In genomic region chr2:15750433-15750814, GRCh38 we compare ENCODE assay signal across 13 cellular contexts.
A peak's percentile ranks its signal among the peaks of the same experiment; 100 is the strongest.
DNase-seq lines count a peak whose midpoint lies in the region; ATAC-seq and TF ChIP-seq lines count a peak whose summit lies in the region.
"Had no signal": no experiment of that assay in that cellular context is flagged by ENCODE, and none has a peak within 500 bp of the region (broad histone marks: within the 10 kb centered on the region; RNA-seq: fewer than 3 reads in every experiment).

No MANE protein-coding gene starts in this region.

- no peak overlapping the region for H3K27ac Mint-ChIP-seq in endodermal cell
- H3K27ac Mint-ChIP-seq in nephron progenitor cell = peak overlapping the region; percentile 51
- H3K27ac Mint-ChIP-seq: CD8-positive, alpha-beta memory T cell; GM23338; HFFc6 had no signal

- H3K36me3 ChIP-seq in ascending aorta (no peaks in the 10 kb centered on the region), endodermal cell (ENCODE audit: control insufficient read depth, insufficient read depth, low read length) (no peaks in the 10 kb centered on the region)

- ATAC-seq in GM18858 (IDR thresholded peaks at IDR 0.05; ENCODE audit: unreplicated experiment) (no peak), HG03469 (IDR thresholded peaks at IDR 0.05; ENCODE audit: unreplicated experiment) (no peak)
- ATAC-seq: A549, GM23338 had no signal

- no peak for TF ChIP-seq CTCF in ascending aorta (IDR thresholded peaks at IDR 0.05)
- no peak for TF ChIP-seq CTCF in endodermal cell (conservative IDR thresholded peaks at IDR 0.05)
- TF ChIP-seq CTCF in nephron progenitor cell (IDR thresholded peaks at IDR 0.05) = no peak

- H3K9me3 Mint-ChIP-seq in endodermal cell (no peaks in the 10 kb centered on the region), nephron progenitor cell (peaks cover 4% of the 10 kb centered on the region)
- H3K9me3 Mint-ChIP-seq: CD8-positive, alpha-beta memory T cell; HFFc6 had no signal

- H3K27me3 ChIP-seq in ascending aorta (no peaks in the 10 kb centered on the region), endodermal cell (ENCODE audit: control insufficient read depth, insufficient read depth, low read length, poor library complexity, severe bottlenecking) (no peaks in the 10 kb centered on the region)

- H3K4me3 Mint-ChIP-seq in endodermal cell = no peak overlapping the region
- H3K4me3 Mint-ChIP-seq in nephron progenitor cell = no peak overlapping the region
- H3K4me3 Mint-ChIP-seq: CD8-positive, alpha-beta memory T cell; GM23338; HFFc6 had no signal

- intact Hi-C loops in ascending aorta (cut with DNase I) = no loop called here

- no peak overlapping the region for H3K9ac ChIP-seq in endodermal cell (ENCODE audit: extremely low read depth, low read length, poor library complexity, severe bottlenecking)

- 79 to 82% methylated on average over 3 of the region's 3 CpGs for WGBS in endodermal cell (ENCODE audit: insufficient coverage in 1 of 2, insufficient read length in 1 of 2), 2 experiments

- H3K4me1 ChIP-seq in ascending aorta = peaks cover 5 to 22% of the 10 kb centered on the region in 2 donors
- peaks cover 9% of the 10 kb centered on the region for H3K4me1 ChIP-seq in endodermal cell (ENCODE audit: control insufficient read depth, insufficient read depth, low read length)
- H3K4me1 ChIP-seq: A549 had no signal

- no peak for DNase-seq in ascending aorta (ENCODE audit: low spot score in 2 of 2)
- DNase-seq in endodermal cell = peak; percentile 29
- DNase-seq in nephron progenitor cell = no peak
- no peak for DNase-seq in globus pallidus (ENCODE audit: low spot score)
- DNase-seq: CD8-positive, alpha-beta memory T cell; DMS53; GF-D8; HCEC 1CT; HFFc6 had no signal

- H3K27me3 Mint-ChIP-seq in endodermal cell (ENCODE audit: insufficient read depth) (peaks cover 5% of the 10 kb centered on the region), nephron progenitor cell (ENCODE audit: low read depth, poor library complexity) (peaks cover 13% of the 10 kb centered on the region)

- no peak overlapping the region for H3K4me3 ChIP-seq in ascending aorta
- H3K4me3 ChIP-seq in endodermal cell (ENCODE audit: low read length) = no peak overlapping the region
- H3K4me3 ChIP-seq: A549, GM23338 had no signal

- H3K27ac ChIP-seq in ascending aorta (peak overlapping the region; percentile 6 to 7), endodermal cell (ENCODE audit: low read depth, low read length) (no peak overlapping the region)
- H3K27ac ChIP-seq: A549 had no signal

- H3K4me1 Mint-ChIP-seq in endodermal cell (peaks cover 3% of the 10 kb centered on the region), nephron progenitor cell (peaks cover 66% of the 10 kb centered on the region)
- H3K4me1 Mint-ChIP-seq: CD8-positive, alpha-beta memory T cell had no signal

- H3K36me3 Mint-ChIP-seq in endodermal cell (ENCODE audit: low read depth) (no peaks in the 10 kb centered on the region), nephron progenitor cell (ENCODE audit: low read depth) (peaks cover 7% of the 10 kb centered on the region)
- H3K36me3 Mint-ChIP-seq: CD8-positive, alpha-beta memory T cell had no signal

- no peaks in the 10 kb centered on the region for H3K9me3 ChIP-seq in ascending aorta
- no peaks in the 10 kb centered on the region for H3K9me3 ChIP-seq in endodermal cell (ENCODE audit: control insufficient read depth, low read length)
- H3K9me3 ChIP-seq: A549 had no signal
